Comparison of ENCODE assay signal across 19 cellular contexts in genomic region chr6:7414811-7415210, GRCh38. TPM values are rescaled to one million over a fixed set of nuclear protein-coding genes. Genes with fewer than 3 reads are reported as not detected.
DNase-seq lines count a peak whose midpoint lies in the region; TF ChIP-seq lines count a peak whose summit lies in the region.
"Had no signal": no experiment of that assay in that cellular context is flagged by ENCODE, and none has a peak within 500 bp of the region (broad histone marks: within the 10 kb centered on the region; RNA-seq: fewer than 3 reads in every experiment).

No MANE protein-coding gene starts in this region.

- peaks cover 0 to 2% (median 0%) of the 10 kb centered on the region in 4 donors for H3K4me1 Mint-ChIP-seq in CD4-positive, alpha-beta memory T cell
- H3K4me1 Mint-ChIP-seq: activated naive CD4-positive, alpha-beta T cell treated with anti-CD3 and anti-CD28 coated beads, Interleukin-2, amount 10 ng/mL, durations not matched to agents 7 days and 5 days had no signal

- H3K27ac ChIP-seq in RWPE1, result no peak overlapping the region
- H3K27ac ChIP-seq in CD4-positive, alpha-beta memory T cell (ENCODE audit: low read depth, low read length), result no peak overlapping the region
- H3K27ac ChIP-seq: gastroesophageal sphincter had no signal

- POLR2A ChIA-PET in RWPE1 (lab: Yijun Ruan, JAX; ENCODE audit: low non-redundant PET), result no interaction called here
- POLR2A ChIA-PET in CD4-positive, alpha-beta memory T cell (lab: Charles Lee; ENCODE audit: partially characterized antibody), result no interaction called here

- intact Hi-C loops in CD4-positive, alpha-beta memory T cell (cut with micrococcal nuclease), result no loop called here

- no peaks in the 10 kb centered on the region for H3K27me3 ChIP-seq in CD4-positive, alpha-beta memory T cell (ENCODE audit: insufficient read depth, low read length)
- H3K27me3 ChIP-seq: colonic mucosa, gastroesophageal sphincter had no signal

- H3K4me3 Mint-ChIP-seq in CD4-positive, alpha-beta memory T cell, result no peak overlapping the region
- H3K4me3 Mint-ChIP-seq: activated naive CD4-positive, alpha-beta T cell treated with anti-CD3 and anti-CD28 coated beads, Interleukin-2, amount 10 ng/mL, durations not matched to agents 7 days and 5 days; CD4-positive, alpha-beta T cell; IgD-negative memory B cell; stimulated activated naive CD8-positive, alpha-beta T cell treated with anti-CD3 and anti-CD28 coated beads, Interleukin-15, Interleukin-2, amounts not matched to agents 100 ng/mL and 50 ng/mL, for 24 hours had no signal

- TF ChIP-seq CTCF in RWPE1 (conservative IDR thresholded peaks at IDR 0.05; ENCODE audit: low read depth) (no peak), fibroblast of villous mesenchyme (IDR thresholded peaks at IDR 0.05; ENCODE audit: insufficient read depth, low read depth, low read length) (no peak)

- no peak overlapping the region for H3K4me3 ChIP-seq in fibroblast of villous mesenchyme (ENCODE audit: low read depth, low read length)
- no peak overlapping the region for H3K4me3 ChIP-seq in skeletal muscle cell (ENCODE audit: low read depth, low read length)
- no peak overlapping the region for H3K4me3 ChIP-seq in CD4-positive, alpha-beta memory T cell (ENCODE audit: low read length in 2 of 2)
- H3K4me3 ChIP-seq: colonic mucosa, gastroesophageal sphincter had no signal

- H3K36me3 ChIP-seq in CD4-positive, alpha-beta memory T cell (ENCODE audit: insufficient read depth, low read length), result peaks cover 51% of the 10 kb centered on the region
- H3K36me3 ChIP-seq: colonic mucosa had no signal

- H3K36me3 Mint-ChIP-seq in CD4-positive, alpha-beta memory T cell, result peaks cover 60 to 75% of the 10 kb centered on the region in 2 donors

- peak; percentile 82 for DNase-seq in ELR (ENCODE audit: low read depth)
- DNase-seq in RWPE1 (ENCODE audit: low spot score), result peak; percentile 38
- peak; percentile 95 for DNase-seq in fibroblast of villous mesenchyme (ENCODE audit: low read depth)
- peak; percentile 63 for DNase-seq in skeletal muscle cell (ENCODE audit: low read depth)
- no peak for DNase-seq in CD4-positive, alpha-beta memory T cell
- DNase-seq in cerebellum (ENCODE audit: low spot score), result no peak
- no peak for DNase-seq in HUDEP-2 (lab: John Stamatoyannopoulos, UW; ENCODE audit: unreplicated experiment in 76 of 76)
- no peak for DNase-seq in NCI-H510A (lab: John Stamatoyannopoulos, UW)
- DNase-seq: activated naive CD4-positive, alpha-beta T cell treated with anti-CD3 and anti-CD28 coated beads, Interleukin-2, amount 10 ng/mL, durations not matched to agents 7 days and 5 days; CD4-positive, alpha-beta T cell; colonic mucosa; kidney; NCI-H187 treated with DMSO at 0.1 percent for 48 hours; retina; Right ventricle myocardium superior; T1000 had no signal

- no peaks in the 10 kb centered on the region for H3K4me1 ChIP-seq in CD4-positive, alpha-beta memory T cell (ENCODE audit: insufficient read depth, low read length)
- H3K4me1 ChIP-seq: colonic mucosa, gastroesophageal sphincter had no signal

- no peaks in the 10 kb centered on the region for H3K27me3 Mint-ChIP-seq in CD4-positive, alpha-beta memory T cell
- H3K27me3 Mint-ChIP-seq: activated naive CD4-positive, alpha-beta T cell treated with anti-CD3 and anti-CD28 coated beads, Interleukin-2, amount 10 ng/mL, durations not matched to agents 7 days and 5 days; CD4-positive, alpha-beta T cell; IgD-negative memory B cell; stimulated activated naive CD8-positive, alpha-beta T cell treated with anti-CD3 and anti-CD28 coated beads, Interleukin-15, Interleukin-2, amounts not matched to agents 100 ng/mL and 50 ng/mL, for 24 hours had no signal

- H3K9me3 Mint-ChIP-seq in CD4-positive, alpha-beta memory T cell, result no peaks in the 10 kb centered on the region
- H3K9me3 Mint-ChIP-seq: activated naive CD4-positive, alpha-beta T cell treated with anti-CD3 and anti-CD28 coated beads, Interleukin-2, amount 10 ng/mL, durations not matched to agents 7 days and 5 days; CD4-positive, alpha-beta T cell; IgD-negative memory B cell; stimulated activated naive CD8-positive, alpha-beta T cell treated with anti-CD3 and anti-CD28 coated beads, Interleukin-15, Interleukin-2, amounts not matched to agents 100 ng/mL and 50 ng/mL, for 24 hours had no signal

- no peaks in the 10 kb centered on the region for H3K9me3 ChIP-seq in CD4-positive, alpha-beta memory T cell (ENCODE audit: control insufficient read depth in 1 of 2, low read length in 2 of 2)
- H3K9me3 ChIP-seq: colonic mucosa, gastroesophageal sphincter had no signal

- CTCF ChIA-PET in RWPE1 (lab: Yijun Ruan, JAX), result no interaction called here
- CTCF ChIA-PET in CD4-positive, alpha-beta memory T cell (lab: Charles Lee; ENCODE audit: partially characterized antibody), result no interaction called here

- H3K27ac Mint-ChIP-seq in CD4-positive, alpha-beta memory T cell, result peak overlapping the region in 1 of 7 donors; percentile 19
- H3K27ac Mint-ChIP-seq: activated naive CD4-positive, alpha-beta T cell treated with anti-CD3 and anti-CD28 coated beads, Interleukin-2, amount 10 ng/mL, durations not matched to agents 7 days and 5 days; CD4-positive, alpha-beta T cell; IgD-negative memory B cell; stimulated activated naive CD8-positive, alpha-beta T cell treated with anti-CD3 and anti-CD28 coated beads, Interleukin-15, Interleukin-2, amounts not matched to agents 100 ng/mL and 50 ng/mL, for 24 hours had no signal

RNA-seq across cellular contexts. Expression of gene RIOK1, which starts 25.2 kb away (rescaled TPM):
- total RNA-seq in fibroblast of villous mesenchyme (15.8 and 24.2 TPM in 2 replicates), cerebellum (24.9 TPM)
- total RNA-seq in CD4-positive, alpha-beta memory T cell, result 10 to 100 TPM; 22.4 to 26.1 TPM
- polyA plus RNA-seq in CD4-positive, alpha-beta memory T cell, result 10 to 100 TPM; 19.1 to 23.2 TPM

RNA-seq across cellular contexts. Expression of gene CAGE1, which starts 25.3 kb away (rescaled TPM):
- under 0.01 TPM in 2 replicates for total RNA-seq in fibroblast of villous mesenchyme
- total RNA-seq in CD4-positive, alpha-beta memory T cell, result under 1 TPM; 0.17 to 0.33 TPM
- under 1 TPM in 1 of 2 donors, not detected in 1; 0.05 TPM for polyA plus RNA-seq in CD4-positive, alpha-beta memory T cell
- total RNA-seq in cerebellum, result 0.18 TPM
- total RNA-seq: colonic mucosa, gastroesophageal sphincter, kidney, Right ventricle myocardium superior had no signal
- polyA plus RNA-seq: IgD-negative memory B cell had no signal

Comparison
In these comparisons a context has a peak if more than half of its experiments do, and no peak if none do; other contexts are left out.
1. DNase-seq: peak in ELR (single experiment), RWPE1 (single experiment), fibroblast of villous mesenchyme (single experiment) and skeletal muscle cell (single experiment); none in CD4-positive, alpha-beta memory T cell (0 of 5), cerebellum (single experiment), HUDEP-2 (0 of 76) and NCI-H510A (single experiment).